26 cellular contexts compared by ENCODE assay signal in the genomic region with DNA sequence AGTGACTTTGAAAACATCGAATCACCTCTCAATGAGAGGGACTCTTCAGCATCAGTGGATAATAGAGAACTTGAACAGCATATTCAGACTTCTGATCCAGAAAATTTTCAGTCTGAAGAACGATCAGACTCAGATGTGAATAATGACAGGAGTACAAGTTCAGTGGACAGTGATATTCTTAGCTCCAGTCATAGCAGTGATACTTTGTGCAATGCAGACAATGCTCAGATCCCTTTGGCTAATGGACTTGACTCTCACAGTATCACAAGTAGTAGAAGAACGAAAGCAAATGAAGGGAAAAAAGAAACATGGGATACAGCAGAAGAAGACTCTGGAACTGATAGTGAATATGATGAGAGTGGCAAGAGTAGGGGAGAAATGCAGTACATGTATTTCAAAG.
"Had no signal": no experiment of that assay in that cellular context is flagged by ENCODE, and none has a peak within 500 bp of the region (broad histone marks: within the 10 kb centered on the region; RNA-seq: fewer than 3 reads in every experiment).

No MANE protein-coding gene starts in this region.

- H3K27ac ChIP-seq: esophagus muscularis mucosa, left lung, ovary, sigmoid colon, thyroid gland, upper lobe of right lung had no signal

- H3K4me1 Mint-ChIP-seq: activated naive CD8-positive, alpha-beta T cell treated with anti-CD3 and anti-CD28 coated beads, Interleukin-2, amount 10 ng/mL, durations not matched to agents 7 days and 5 days; central memory CD8-positive, alpha-beta T cell; naive B cell; nephron progenitor cell; stimulated activated memory B cell treated with anti-CD40 and anti-IgM and Interleukin-4, amounts not matched to agents 10 μg/mL and 1 μg/mL and 100 μg/mL, for 72 hours; stimulated activated naive CD8-positive, alpha-beta T cell treated with anti-CD3 and anti-CD28 coated beads, Interleukin-15, amount 100 ng/mL, for 72 hours had no signal

- H3K36me3 ChIP-seq: ovary had no signal

- H3K4me3 ChIP-seq: esophagus muscularis mucosa, left lung, ovary, sigmoid colon, thyroid gland, upper lobe of right lung had no signal

- H3K4me3 Mint-ChIP-seq: activated CD4-positive, alpha-beta T cell treated with anti-CD3 and anti-CD28 coated beads, Interleukin-2, amount 10 ng/mL, durations not matched to agents 24 days and 14 days; activated CD8-positive, alpha-beta T cell treated with anti-CD3 and anti-CD28 coated beads for 36 hours; activated naive CD8-positive, alpha-beta T cell treated with anti-CD3 and anti-CD28 coated beads, Interleukin-2, amount 10 ng/mL, durations not matched to agents 7 days and 5 days; activated T-cell treated with anti-CD3 and anti-CD28 coated beads, Interleukin-2, amount 50 U/mL, for 4 hours; central memory CD8-positive, alpha-beta T cell; dendritic cell treated with granulocyte-macrophage colony-stimulating factor and Interleukin-4, amounts not matched to agents 40 ng/mL and 50 ng/mL, for 4 days; endodermal cell; naive B cell; nephron progenitor cell; stimulated activated memory B cell treated with anti-CD40 and anti-IgM and Interleukin-4, amounts not matched to agents 10 μg/mL and 1 μg/mL and 100 μg/mL, for 72 hours; stimulated activated naive CD8-positive, alpha-beta T cell treated with anti-CD3 and anti-CD28 coated beads, Interleukin-15, amount 100 ng/mL, for 72 hours; T-helper 17 cell had no signal

- H3K4me1 ChIP-seq: esophagus muscularis mucosa, left lung, thyroid gland, upper lobe of right lung had no signal

- H3K9me3 Mint-ChIP-seq: activated CD4-positive, alpha-beta T cell treated with anti-CD3 and anti-CD28 coated beads, Interleukin-2, amount 10 ng/mL, durations not matched to agents 24 days and 14 days; activated CD8-positive, alpha-beta T cell treated with anti-CD3 and anti-CD28 coated beads for 36 hours; activated naive CD8-positive, alpha-beta T cell treated with anti-CD3 and anti-CD28 coated beads, Interleukin-2, amount 10 ng/mL, durations not matched to agents 7 days and 5 days; activated T-cell treated with anti-CD3 and anti-CD28 coated beads, Interleukin-2, amount 50 U/mL, for 4 hours; central memory CD8-positive, alpha-beta T cell; dendritic cell treated with granulocyte-macrophage colony-stimulating factor and Interleukin-4, amounts not matched to agents 40 ng/mL and 50 ng/mL, for 4 days; endodermal cell; naive B cell; nephron progenitor cell; stimulated activated memory B cell treated with anti-CD40 and anti-IgM and Interleukin-4, amounts not matched to agents 10 μg/mL and 1 μg/mL and 100 μg/mL, for 72 hours; stimulated activated naive CD8-positive, alpha-beta T cell treated with anti-CD3 and anti-CD28 coated beads, Interleukin-15, amount 100 ng/mL, for 72 hours had no signal

- FAIRE-seq: small intestine had no signal

- ATAC-seq: activated CD8-positive, alpha-beta T cell treated with anti-CD3 and anti-CD28 coated beads for 36 hours; activated T-cell treated with anti-CD3 and anti-CD28 coated beads, Interleukin-2, amount 50 U/mL, for 4 hours; left lung; stimulated activated memory B cell treated with anti-CD40 and anti-IgM and Interleukin-4, amounts not matched to agents 10 μg/mL and 1 μg/mL and 100 μg/mL, for 72 hours; stimulated activated naive CD8-positive, alpha-beta T cell treated with anti-CD3 and anti-CD28 coated beads, Interleukin-15, amount 100 ng/mL, for 72 hours; T-helper 17 cell; upper lobe of right lung had no signal

- DNase-seq: activated CD4-positive, alpha-beta T cell treated with anti-CD3 and anti-CD28 coated beads, Interleukin-2, amount 10 ng/mL, durations not matched to agents 24 days and 14 days; activated CD4-positive, CD25-positive, alpha-beta regulatory T cell treated with anti-CD3 and anti-CD28 coated beads, Interleukin-2, amount 50 U/mL, for 72 hours; activated CD8-positive, alpha-beta T cell treated with anti-CD3 and anti-CD28 coated beads for 36 hours; activated naive CD4-positive, alpha-beta T cell; activated naive CD8-positive, alpha-beta T cell treated with anti-CD3 and anti-CD28 coated beads, Interleukin-2, amount 10 ng/mL, durations not matched to agents 7 days and 5 days; activated T-cell treated with anti-CD3 and anti-CD28 coated beads, Interleukin-2, amount 50 U/mL, for 4 hours; amygdala; endodermal cell; foreskin melanocyte; kidney glomerular epithelial cell; left lung; naive B cell; nephron progenitor cell; ovary; sigmoid colon; small intestine; stimulated activated CD4-positive, alpha-beta T cell treated with anti-CD3 and anti-CD28 coated beads, Interleukin-4, amount 100 ng/mL, for 24 hours; stimulated activated naive CD8-positive, alpha-beta T cell treated with anti-CD3 and anti-CD28 coated beads, Interleukin-15, amount 100 ng/mL, for 72 hours; T-helper 17 cell; thyroid gland; upper lobe of right lung had no signal

- H3K9me3 ChIP-seq: esophagus muscularis mucosa, left lung, ovary, sigmoid colon, thyroid gland, upper lobe of right lung had no signal

- H3K27ac Mint-ChIP-seq: activated CD4-positive, alpha-beta T cell treated with anti-CD3 and anti-CD28 coated beads, Interleukin-2, amount 10 ng/mL, durations not matched to agents 24 days and 14 days; activated CD8-positive, alpha-beta T cell treated with anti-CD3 and anti-CD28 coated beads for 36 hours; activated naive CD8-positive, alpha-beta T cell treated with anti-CD3 and anti-CD28 coated beads, Interleukin-2, amount 10 ng/mL, durations not matched to agents 7 days and 5 days; dendritic cell treated with granulocyte-macrophage colony-stimulating factor and Interleukin-4, amounts not matched to agents 40 ng/mL and 50 ng/mL, for 4 days; endodermal cell; progenitor cell of endocrine pancreas; stimulated activated memory B cell treated with anti-CD40 and anti-IgM and Interleukin-4, amounts not matched to agents 10 μg/mL and 1 μg/mL and 100 μg/mL, for 72 hours; stimulated activated naive CD8-positive, alpha-beta T cell treated with anti-CD3 and anti-CD28 coated beads, Interleukin-15, amount 100 ng/mL, for 72 hours; T-helper 17 cell had no signal

- H3K27me3 Mint-ChIP-seq: activated CD4-positive, alpha-beta T cell treated with anti-CD3 and anti-CD28 coated beads, Interleukin-2, amount 10 ng/mL, durations not matched to agents 24 days and 14 days; activated CD8-positive, alpha-beta T cell treated with anti-CD3 and anti-CD28 coated beads for 36 hours; activated naive CD8-positive, alpha-beta T cell treated with anti-CD3 and anti-CD28 coated beads, Interleukin-2, amount 10 ng/mL, durations not matched to agents 7 days and 5 days; central memory CD8-positive, alpha-beta T cell; dendritic cell treated with granulocyte-macrophage colony-stimulating factor and Interleukin-4, amounts not matched to agents 40 ng/mL and 50 ng/mL, for 4 days; naive B cell; progenitor cell of endocrine pancreas; stimulated activated memory B cell treated with anti-CD40 and anti-IgM and Interleukin-4, amounts not matched to agents 10 μg/mL and 1 μg/mL and 100 μg/mL, for 72 hours; stimulated activated naive CD8-positive, alpha-beta T cell treated with anti-CD3 and anti-CD28 coated beads, Interleukin-15, amount 100 ng/mL, for 72 hours; T-helper 17 cell had no signal

- H3K27me3 ChIP-seq: esophagus muscularis mucosa, left lung, ovary, sigmoid colon, thyroid gland, upper lobe of right lung had no signal
